8 cellular contexts compared by ENCODE assay signal in the genomic region with DNA sequence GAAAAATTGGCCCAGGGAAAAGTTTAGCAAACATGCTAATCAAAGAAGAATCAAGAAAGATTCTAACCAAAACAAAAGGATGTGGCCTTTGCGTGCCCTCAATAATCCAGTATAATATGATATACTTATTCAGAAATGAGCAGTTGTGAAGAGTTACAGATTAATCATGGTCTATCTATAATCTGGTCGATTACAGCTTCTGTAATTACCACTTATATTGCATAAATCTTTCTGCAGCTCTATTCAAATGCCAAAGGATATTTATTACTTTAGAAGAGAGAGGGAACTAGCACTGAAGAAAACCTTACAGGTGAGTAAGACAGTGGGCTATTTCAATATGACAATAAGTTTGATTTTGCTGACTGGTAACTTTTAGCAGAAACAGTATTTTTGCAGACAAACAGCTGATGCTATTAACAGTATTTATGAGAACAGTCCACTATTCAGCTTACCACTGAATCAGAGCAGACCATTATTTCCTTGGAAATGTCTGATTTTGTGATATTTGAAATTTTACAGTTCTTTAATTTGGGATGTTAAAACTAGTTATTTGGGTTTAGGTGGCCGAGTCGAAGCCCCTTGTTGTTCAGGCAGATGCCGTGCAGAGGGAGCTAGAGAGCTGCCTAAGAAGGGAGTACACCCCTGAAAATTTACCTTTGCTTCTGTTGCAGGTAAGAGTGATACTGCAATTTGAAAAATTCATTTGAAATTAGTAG.
A peak's percentile ranks its signal among the peaks of the same experiment; 100 is the strongest.
DNase-seq lines count a peak whose midpoint lies in the region; TF ChIP-seq lines count a peak whose summit lies in the region.

No MANE protein-coding gene starts in this region.

- intact Hi-C loops in mammary epithelial cell (cut with micrococcal nuclease): loop anchor here (1.0 to 10.0 kb wide), 7 partner anchors 93 to 853 kb away; a partner anchor contains a TSS

- H3K9me3 ChIP-seq in WERI-Rb-1 (ENCODE audit: severe bottlenecking) (peaks cover 14% of the 10 kb centered on the region), mammary epithelial cell (replicated peaks; ENCODE audit: insufficient read depth, low read length) (peaks cover 7% of the 10 kb centered on the region)

- DNase-seq in DMS 273 (lab: John Stamatoyannopoulos, UW; ENCODE audit: unreplicated experiment) (peak; percentile 71), DMS 273 treated with DMSO at 0.1 percent for 48 hours (lab: John Stamatoyannopoulos, UW) (no peak), NCI-H128 (lab: John Stamatoyannopoulos, UW; ENCODE audit: unreplicated experiment) (peak; percentile 38), WERI-Rb-1 (peak; percentile 42), mammary epithelial cell (peak; percentile 16), left kidney (ENCODE audit: low read depth, low spot score) (peak; percentile 70), dedifferentiated amniotic fluid mesenchymal stem cell (ENCODE audit: extremely low spot score) (no peak)
- peak; percentile 45 to 53 for DNase-seq in stimulated activated CD4-positive, alpha-beta T cell treated with anti-CD3 and anti-CD28 coated beads, Interleukin-4, amount 100 ng/mL, for 4 hours

- H3K27me3 ChIP-seq in WERI-Rb-1 (ENCODE audit: insufficient read depth, low read depth, severe bottlenecking) (no peaks in the 10 kb centered on the region), mammary epithelial cell (ENCODE audit: insufficient read depth, low read length) (peaks cover 2% of the 10 kb centered on the region)

- in situ Hi-C loops in mammary epithelial cell (cut with MboI; ENCODE audit: low sequenced_read_pairs in 2 of 2): loop anchor here in 1 of 2 donors (10.0 kb wide), 1 partner anchor 197 kb away; a partner anchor contains a TSS

- H3K36me3 ChIP-seq in WERI-Rb-1 (no peaks in the 10 kb centered on the region), mammary epithelial cell (ENCODE audit: insufficient read depth, low read length) (no peaks in the 10 kb centered on the region)

- dilution Hi-C loops in mammary epithelial cell (cut with HindIII; ENCODE audit: low sequenced_read_pairs): no loop called here

- no peaks in the 10 kb centered on the region for H3K79me2 ChIP-seq in mammary epithelial cell (ENCODE audit: insufficient read depth, low read length)

- CTCF ChIA-PET in mammary epithelial cell (lab: Charles Lee; ENCODE audit: low non-redundant PET): interaction anchor here (0.6 to 1.4 kb wide), 4 partner anchors 9 to 717 kb away, joined by 3 to 13 read pairs (median 7); no protein-coding TSS in a partner anchor

- no peak overlapping the region for H2AFZ ChIP-seq in mammary epithelial cell (ENCODE audit: low read depth, low read length)

- no peak overlapping the region for H3K27ac ChIP-seq in WERI-Rb-1
- H3K27ac ChIP-seq in mammary epithelial cell (ENCODE audit: insufficient read depth, low read depth, low read length): no peak overlapping the region

- TF ChIP-seq CTCF in WERI-Rb-1 (IDR thresholded peaks at IDR 0.05; ENCODE audit: low read depth, low read length): peak; percentile 81
- TF ChIP-seq CTCF in mammary epithelial cell (conservative IDR thresholded peaks at IDR 0.05 in 1 of 2, IDR thresholded peaks at IDR 0.05 in 1 of 2; ENCODE audit: extremely low read depth in 1 of 2, insufficient read depth in 1 of 2, low read depth in 1 of 2, low read length in 2 of 2): peak; percentile 88 to 98

- 22% methylated on average over 4 of the region's 5 CpGs for WGBS in mammary epithelial cell (ENCODE audit: low coverage, missing lambda C conversion rate)

- no peak overlapping the region for H3K9ac ChIP-seq in mammary epithelial cell (ENCODE audit: insufficient read depth, low read length)

- H3K4me3 ChIP-seq in WERI-Rb-1 (ENCODE audit: low read depth, low read length): no peak overlapping the region
- no peak overlapping the region for H3K4me3 ChIP-seq in mammary epithelial cell (replicated peaks in 1 of 3; ENCODE audit: insufficient read depth in 1 of 3, low read depth in 2 of 3, low read length in 3 of 3)

- H3K4me1 ChIP-seq in mammary epithelial cell (ENCODE audit: insufficient read depth, low read length): no peaks in the 10 kb centered on the region

- no peaks in the 10 kb centered on the region for H4K20me1 ChIP-seq in mammary epithelial cell (ENCODE audit: insufficient read depth, low read length)

- H3K4me2 ChIP-seq in mammary epithelial cell (ENCODE audit: insufficient read depth, low read depth, low read length): no peak overlapping the region

- BruUV-seq in mammary epithelial cell (replicated peaks; lab: Mats Ljungman, UMichigan): no TSS peak

Comparison
In these comparisons a context has a peak if more than half of its experiments do, and no peak if none do; other contexts are left out.
1. DNase-seq: peak in DMS 273 (single experiment), NCI-H128 (single experiment), WERI-Rb-1 (single experiment), mammary epithelial cell (single experiment), left kidney (single experiment) and stimulated activated CD4-positive, alpha-beta T cell treated with anti-CD3 and anti-CD28 coated beads, Interleukin-4, amount 100 ng/mL, for 4 hours (2 of 2); none in DMS 273 treated with DMSO at 0.1 percent for 48 hours (single experiment) and dedifferentiated amniotic fluid mesenchymal stem cell (single experiment).